Comparison of ENCODE assay signal across 1 cellular context in the genomic region with DNA sequence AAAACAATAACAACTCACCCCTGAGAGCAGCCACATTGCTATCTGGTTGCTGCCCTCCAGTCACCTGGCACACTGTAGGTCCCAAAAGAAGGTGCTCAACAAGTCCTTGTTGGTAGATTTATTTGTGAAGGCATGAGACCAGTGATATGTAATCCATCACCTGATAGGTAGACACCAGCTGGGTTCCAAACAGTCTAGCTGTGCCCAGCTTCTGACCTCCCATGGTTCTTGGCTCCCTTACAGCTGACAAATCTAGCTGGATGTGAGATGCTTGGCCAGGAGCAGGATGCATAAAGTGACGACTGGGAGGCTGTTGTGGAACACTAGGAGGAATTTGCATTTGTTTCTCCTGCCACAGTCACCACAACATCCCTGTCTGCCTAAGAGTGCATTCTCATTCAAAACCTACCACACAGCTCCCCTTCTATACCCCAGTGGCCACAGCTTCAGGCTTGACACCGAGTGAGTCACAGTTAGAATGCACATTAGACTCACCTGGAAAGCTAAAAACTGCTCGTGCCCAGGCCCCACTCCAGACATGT.
TF ChIP-seq lines count a peak whose summit lies in the region.

No MANE protein-coding gene starts in this region.

TF ChIP-seq in GM12878, 131 proteins besides CTCF, POLR2A, EP300 and RAD21 (continued from another document):
- TF ChIP-seq HDAC6 (IDR thresholded peaks at IDR 0.05; ENCODE audit: unreplicated experiment) (no peak), NFYA (IDR thresholded peaks at IDR 0.05; ENCODE audit: borderline replicate concordance, low read depth, low read length) (no peak), KDM1A (IDR thresholded peaks at IDR 0.05; ENCODE audit: borderline replicate concordance) (no peak), CHD2 (IDR thresholded peaks at IDR 0.05; ENCODE audit: borderline replicate concordance, low read depth, low read length) (no peak), ETV6 (conservative IDR thresholded peaks at IDR 0.05 in 1 of 2, IDR thresholded peaks at IDR 0.05 in 1 of 2; ENCODE audit: borderline replicate concordance in 1 of 2, low read depth in 1 of 2) (no peak), CEBPB (IDR thresholded peaks at IDR 0.05; ENCODE audit: borderline replicate concordance in 1 of 2, low read depth in 2 of 2, low read length in 2 of 2) (no peak), SRF (IDR thresholded peaks at IDR 0.05; ENCODE audit: low read depth in 2 of 2, low read length in 2 of 2) (no peak)
